In genomic region chr22:20779813-20780148, GRCh38 we compare ENCODE assay signal across 1 cellular context.
A peak's percentile ranks its signal among the peaks of the same experiment; 100 is the strongest.
TF ChIP-seq lines count a peak whose summit lies in the region.

No MANE protein-coding gene starts in this region.

TF ChIP-seq in K562, 482 proteins besides CTCF, POLR2A, EP300 and RAD21 (continued from another document):
- TF ChIP-seq, protein P1, sequence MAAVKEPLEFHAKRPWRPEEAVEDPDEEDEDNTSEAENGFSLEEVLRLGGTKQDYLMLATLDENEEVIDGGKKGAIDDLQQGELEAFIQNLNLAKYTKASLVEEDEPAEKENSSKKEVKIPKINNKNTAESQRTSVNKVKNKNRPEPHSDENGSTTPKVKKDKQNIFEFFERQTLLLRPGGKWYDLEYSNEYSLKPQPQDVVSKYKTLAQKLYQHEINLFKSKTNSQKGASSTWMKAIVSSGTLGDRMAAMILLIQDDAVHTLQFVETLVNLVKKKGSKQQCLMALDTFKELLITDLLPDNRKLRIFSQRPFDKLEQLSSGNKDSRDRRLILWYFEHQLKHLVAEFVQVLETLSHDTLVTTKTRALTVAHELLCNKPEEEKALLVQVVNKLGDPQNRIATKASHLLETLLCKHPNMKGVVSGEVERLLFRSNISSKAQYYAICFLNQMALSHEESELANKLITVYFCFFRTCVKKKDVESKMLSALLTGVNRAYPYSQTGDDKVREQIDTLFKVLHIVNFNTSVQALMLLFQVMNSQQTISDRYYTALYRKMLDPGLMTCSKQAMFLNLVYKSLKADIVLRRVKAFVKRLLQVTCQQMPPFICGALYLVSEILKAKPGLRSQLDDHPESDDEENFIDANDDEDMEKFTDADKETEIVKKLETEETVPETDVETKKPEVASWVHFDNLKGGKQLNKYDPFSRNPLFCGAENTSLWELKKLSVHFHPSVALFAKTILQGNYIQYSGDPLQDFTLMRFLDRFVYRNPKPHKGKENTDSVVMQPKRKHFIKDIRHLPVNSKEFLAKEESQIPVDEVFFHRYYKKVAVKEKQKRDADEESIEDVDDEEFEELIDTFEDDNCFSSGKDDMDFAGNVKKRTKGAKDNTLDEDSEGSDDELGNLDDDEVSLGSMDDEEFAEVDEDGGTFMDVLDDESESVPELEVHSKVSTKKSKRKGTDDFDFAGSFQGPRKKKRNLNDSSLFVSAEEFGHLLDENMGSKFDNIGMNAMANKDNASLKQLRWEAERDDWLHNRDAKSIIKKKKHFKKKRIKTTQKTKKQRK (IDR thresholded peaks at IDR 0.05; ENCODE audit: borderline replicate concordance, low read depth, low read length) = no peak
- TF ChIP-seq JUND (IDR thresholded peaks at IDR 0.05; ENCODE audit: borderline replicate concordance, low read depth, low read length) (peak; percentile 68; the same call in 1 of the 2 replicates), JUND (tag; IDR thresholded peaks at IDR 0.05; ENCODE audit: borderline replicate concordance, low read depth, low read length) (no peak), FOXA1 (IDR thresholded peaks at IDR 0.05; ENCODE audit: borderline replicate concordance) (no peak), WHSC1 (IDR thresholded peaks at IDR 0.05; ENCODE audit: low read length) (no peak), NELFE (IDR thresholded peaks at IDR 0.05; ENCODE audit: insufficient read depth, insufficient read length) (no peak), NR2C2 (CRISPR knock-in tag; IDR thresholded peaks at IDR 0.05) (no peak), NR2C2 (tag; IDR thresholded peaks at IDR 0.05) (no peak), JUN (IDR thresholded peaks at IDR 0.05; ENCODE audit: borderline replicate concordance, low read depth, low read length) (peak; percentile 58; the same call in 1 of the 2 replicates), JUN (CRISPR knock-in tag; IDR thresholded peaks at IDR 0.05; ENCODE audit: borderline replicate concordance) (no peak), PHF8 (IDR thresholded peaks at IDR 0.05; ENCODE audit: borderline replicate concordance, low read length) (peak; percentile 13; the same call in 1 of the 2 replicates), USF1 (CRISPR knock-in tag; IDR thresholded peaks at IDR 0.05) (no peak), RCOR1 (IDR thresholded peaks at IDR 0.05; ENCODE audit: borderline replicate concordance in 1 of 2, low read depth in 2 of 2, low read length in 2 of 2) (peak in 1 of 2 experiments; percentile 50; a peak in 1 of 4 replicates)
